Comparison of ENCODE assay signal across 10 cellular contexts in the genomic region with DNA sequence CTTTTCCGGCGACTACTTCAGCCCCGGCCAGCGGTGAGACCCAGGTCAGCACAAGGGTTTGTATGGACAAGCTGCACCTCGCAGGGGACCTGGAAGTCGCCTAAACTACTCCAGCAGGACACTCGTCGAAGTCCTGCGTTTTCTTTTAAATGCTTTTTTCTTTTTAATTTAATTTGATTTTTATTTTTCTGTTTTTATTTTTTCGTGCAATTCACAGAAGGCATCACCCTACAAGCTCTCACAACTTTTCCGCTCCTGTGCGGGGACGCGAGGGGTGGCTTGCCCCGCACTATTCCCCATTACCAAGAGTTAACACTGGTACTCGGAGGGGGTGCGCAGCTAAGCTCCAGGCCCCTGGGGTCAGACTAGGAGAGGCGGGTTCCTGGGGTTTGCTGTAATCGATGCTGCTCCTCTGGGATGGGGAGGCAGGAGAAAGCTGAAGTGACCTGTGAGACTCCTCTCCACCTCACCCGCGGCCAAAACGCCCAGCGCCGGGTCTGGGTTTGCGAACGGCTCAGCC. TPM values are rescaled to one million over a fixed set of nuclear protein-coding genes. Genes with fewer than 3 reads are reported as not detected.
A peak's percentile ranks its signal among the peaks of the same experiment; 100 is the strongest.
DNase-seq lines count a peak whose midpoint lies in the region; ATAC-seq and TF ChIP-seq lines count a peak whose summit lies in the region.
"Had no signal": no experiment of that assay in that cellular context is flagged by ENCODE, and none has a peak within 500 bp of the region (broad histone marks: within the 10 kb centered on the region; RNA-seq: fewer than 3 reads in every experiment).

No MANE protein-coding gene starts in this region.

- H3K4me1 ChIP-seq in mesodermal cell (ENCODE audit: control insufficient read depth, insufficient read depth, low read length, poor library complexity, severe bottlenecking) (peaks cover 10% of the 10 kb centered on the region), suprapubic skin (peaks cover 37% of the 10 kb centered on the region)

- CTCF ChIA-PET in activated naive CD4-positive, alpha-beta T cell treated with anti-CD3 and anti-CD28 coated beads for 36 hours (lab: Charles Lee): no interaction called here

- no peak for TF ChIP-seq CTCF in suprapubic skin (IDR thresholded peaks at IDR 0.05)

- H3K27ac Mint-ChIP-seq in dendritic cell treated with granulocyte-macrophage colony-stimulating factor and Interleukin-4, amounts not matched to agents 40 ng/mL and 50 ng/mL, for 4 days: no peak overlapping the region
- no peak overlapping the region for H3K27ac Mint-ChIP-seq in activated naive CD4-positive, alpha-beta T cell treated with anti-CD3 and anti-CD28 coated beads for 36 hours

- no peaks in the 10 kb centered on the region for H3K9me3 Mint-ChIP-seq in dendritic cell treated with granulocyte-macrophage colony-stimulating factor and Interleukin-4, amounts not matched to agents 40 ng/mL and 50 ng/mL, for 4 days
- H3K9me3 Mint-ChIP-seq in activated naive CD4-positive, alpha-beta T cell treated with anti-CD3 and anti-CD28 coated beads for 36 hours: no peaks in the 10 kb centered on the region

- no peak for TF ChIP-seq POLR2A in suprapubic skin (IDR thresholded peaks at IDR 0.05)

- H3K36me3 Mint-ChIP-seq in dendritic cell treated with granulocyte-macrophage colony-stimulating factor and Interleukin-4, amounts not matched to agents 40 ng/mL and 50 ng/mL, for 4 days (ENCODE audit: low read depth): no peaks in the 10 kb centered on the region
- H3K36me3 Mint-ChIP-seq in activated naive CD4-positive, alpha-beta T cell treated with anti-CD3 and anti-CD28 coated beads for 36 hours (ENCODE audit: low read depth): no peaks in the 10 kb centered on the region

- no peak overlapping the region for H3K27ac ChIP-seq in mesodermal cell (ENCODE audit: low read depth, low read length, severe bottlenecking)
- H3K27ac ChIP-seq in suprapubic skin: no peak overlapping the region

- H3K4me1 Mint-ChIP-seq in dendritic cell treated with granulocyte-macrophage colony-stimulating factor and Interleukin-4, amounts not matched to agents 40 ng/mL and 50 ng/mL, for 4 days (ENCODE audit: low read depth): peaks cover 32% of the 10 kb centered on the region
- H3K4me1 Mint-ChIP-seq in activated naive CD4-positive, alpha-beta T cell treated with anti-CD3 and anti-CD28 coated beads for 36 hours (ENCODE audit: low read depth): peaks cover 6% of the 10 kb centered on the region

- no peaks in the 10 kb centered on the region for H3K9me3 ChIP-seq in MG63
- H3K9me3 ChIP-seq in mesodermal cell (ENCODE audit: control insufficient read depth, low read length): no peaks in the 10 kb centered on the region
- no peaks in the 10 kb centered on the region for H3K9me3 ChIP-seq in suprapubic skin

- H3K36me3 ChIP-seq in MG63: no peaks in the 10 kb centered on the region
- H3K36me3 ChIP-seq in mesodermal cell (ENCODE audit: control insufficient read depth, insufficient read depth, low read length): no peaks in the 10 kb centered on the region
- no peaks in the 10 kb centered on the region for H3K36me3 ChIP-seq in suprapubic skin

- H3K4me3 Mint-ChIP-seq in dendritic cell treated with granulocyte-macrophage colony-stimulating factor and Interleukin-4, amounts not matched to agents 40 ng/mL and 50 ng/mL, for 4 days: peak overlapping the region; percentile 72
- no peak overlapping the region for H3K4me3 Mint-ChIP-seq in activated naive CD4-positive, alpha-beta T cell treated with anti-CD3 and anti-CD28 coated beads for 36 hours

- peaks cover 62% of the 10 kb centered on the region for H3K27me3 Mint-ChIP-seq in dendritic cell treated with granulocyte-macrophage colony-stimulating factor and Interleukin-4, amounts not matched to agents 40 ng/mL and 50 ng/mL, for 4 days
- peaks cover 37% of the 10 kb centered on the region for H3K27me3 Mint-ChIP-seq in activated naive CD4-positive, alpha-beta T cell treated with anti-CD3 and anti-CD28 coated beads for 36 hours (ENCODE audit: low read depth)

- no peak for ATAC-seq in GM18520 (IDR thresholded peaks at IDR 0.05; ENCODE audit: unreplicated experiment)
- ATAC-seq: K562 had no signal

- WGBS in mesodermal cell (ENCODE audit: insufficient coverage in 2 of 2), 2 experiments: 2% methylated on average over 8 to 12 of the region's 26 CpGs
- WGBS in suprapubic skin: 3% methylated on average over 19 of the region's 26 CpGs

- H3K4me3 ChIP-seq in MG63 (peak overlapping the region; percentile 46), mesodermal cell (ENCODE audit: extremely low read depth, insufficient read depth, low read length, poor library complexity, severe bottlenecking) (peak overlapping the region; percentile 79), suprapubic skin (peak overlapping the region; percentile 67)
- H3K4me3 ChIP-seq: K562 had no signal

- no peak for TF ChIP-seq EP300 in suprapubic skin (IDR thresholded peaks at IDR 0.05)

- DNase-seq in MG63: no peak
- no peak for DNase-seq in suprapubic skin (ENCODE audit: low spot score in 2 of 2)
- no peak for DNase-seq in NCI-H2081 treated with DMSO at 0.1 percent for 48 hours (lab: John Stamatoyannopoulos, UW)
- no peak for DNase-seq in DMS 273 (lab: John Stamatoyannopoulos, UW; ENCODE audit: unreplicated experiment)
- DNase-seq in activated naive CD4-positive, alpha-beta T cell treated with anti-CD3 and anti-CD28 coated beads for 36 hours: no peak
- DNase-seq: stimulated activated CD4-positive, alpha-beta T cell treated with anti-CD3 and anti-CD28 coated beads, Interleukin-15, amount 100 ng/mL, for 24 hours had no signal

- H3K27me3 ChIP-seq in MG63 (peaks cover 71% of the 10 kb centered on the region), suprapubic skin (peaks cover 31% of the 10 kb centered on the region)

- intact Hi-C loops in dendritic cell treated with granulocyte-macrophage colony-stimulating factor and Interleukin-4, amounts not matched to agents 40 ng/mL and 50 ng/mL, for 4 days (cut with micrococcal nuclease): no loop called here
- intact Hi-C loops in activated naive CD4-positive, alpha-beta T cell treated with anti-CD3 and anti-CD28 coated beads for 36 hours (cut with micrococcal nuclease): no loop called here

RNA-seq across cellular contexts. Expression of gene EDIL3, which starts 1.3 kb away (rescaled TPM):
- 3.0 and 4.7 TPM in 2 replicates for total RNA-seq in MG63 (2014; rRNA removed; shearing (Covaris generic); ENCODE audit: low replicate concordance)
- polyA plus RNA-seq in mesodermal cell (2013, experiment 1 of 2): 154 TPM
- 174 TPM for polyA plus RNA-seq in mesodermal cell (2013, experiment 2 of 2)
- total RNA-seq in suprapubic skin: 10 to 100 TPM in 3 of 4 donors, 1 to 10 TPM in 1; 9.4 to 21.5 (median 17.5) TPM
- total RNA-seq in activated naive CD4-positive, alpha-beta T cell treated with anti-CD3 and anti-CD28 coated beads for 36 hours: not detected
- polyA plus RNA-seq: K562 had no signal
